In the genomic region with DNA sequence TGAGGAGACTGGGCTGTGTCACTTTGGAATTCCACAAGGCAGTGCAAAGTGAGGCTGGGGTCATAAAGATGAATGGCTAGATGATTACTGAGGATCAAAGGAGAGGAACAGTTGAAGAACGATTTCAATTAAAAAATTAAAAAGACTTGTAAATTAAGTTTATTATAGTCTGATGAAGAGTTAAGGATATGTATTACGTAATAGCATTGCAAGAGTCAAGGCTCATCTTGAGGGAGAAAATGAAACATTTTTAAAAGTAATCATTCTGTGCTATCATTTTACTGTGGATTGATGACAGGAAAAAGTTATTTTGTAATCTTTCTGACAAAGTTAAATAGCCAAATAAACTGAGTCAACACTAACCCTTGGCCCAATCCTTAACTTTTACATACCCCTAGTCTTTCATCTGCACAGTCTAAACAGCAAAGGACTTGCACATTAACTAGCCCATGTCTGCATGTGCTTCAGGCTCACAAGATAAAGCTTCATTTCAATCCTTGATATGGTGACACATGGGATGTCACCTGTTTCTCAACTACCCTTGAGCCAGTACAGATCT, we compare ENCODE assay signal across 21 cellular contexts.
"Had no signal": no experiment of that assay in that cellular context is flagged by ENCODE, and none has a peak within 500 bp of the region (broad histone marks: within the 10 kb centered on the region; RNA-seq: fewer than 3 reads in every experiment).

No MANE protein-coding gene starts in this region.

- H3K36me3 ChIP-seq: ovary had no signal

- H3K4me3 ChIP-seq: ovary, SK-N-MC had no signal

- H3K36me3 Mint-ChIP-seq: stimulated activated memory B cell treated with anti-CD40 and anti-IgM and Interleukin-4, amounts not matched to agents 10 μg/mL and 1 μg/mL and 100 μg/mL, for 72 hours; T-cell had no signal

- H3K27me3 Mint-ChIP-seq: activated CD8-positive, alpha-beta T cell treated with anti-CD3 and anti-CD28 coated beads for 36 hours; activated naive CD8-positive, alpha-beta T cell treated with anti-CD3 and anti-CD28 coated beads, Interleukin-2, amount 50 U/mL, for 24 hours; stimulated activated memory B cell treated with anti-CD40 and anti-IgM and Interleukin-4, amounts not matched to agents 10 μg/mL and 1 μg/mL and 100 μg/mL, for 72 hours; T-cell had no signal

- H3K27me3 ChIP-seq: foreskin keratinocyte, ovary had no signal

- H3K4me3 Mint-ChIP-seq: activated CD8-positive, alpha-beta T cell treated with anti-CD3 and anti-CD28 coated beads for 36 hours; activated naive CD8-positive, alpha-beta T cell treated with anti-CD3 and anti-CD28 coated beads, Interleukin-2, amount 50 U/mL, for 24 hours; neural crest cell; stimulated activated memory B cell treated with anti-CD40 and anti-IgM and Interleukin-4, amounts not matched to agents 10 μg/mL and 1 μg/mL and 100 μg/mL, for 72 hours; T-cell had no signal

- H3K27ac Mint-ChIP-seq: activated CD8-positive, alpha-beta T cell treated with anti-CD3 and anti-CD28 coated beads for 36 hours; activated naive CD8-positive, alpha-beta T cell treated with anti-CD3 and anti-CD28 coated beads, Interleukin-2, amount 50 U/mL, for 24 hours; stimulated activated memory B cell treated with anti-CD40 and anti-IgM and Interleukin-4, amounts not matched to agents 10 μg/mL and 1 μg/mL and 100 μg/mL, for 72 hours; T-cell had no signal

- H3K9me3 ChIP-seq: ovary had no signal

- H3K4me1 Mint-ChIP-seq: activated naive CD8-positive, alpha-beta T cell treated with anti-CD3 and anti-CD28 coated beads, Interleukin-2, amount 50 U/mL, for 24 hours; stimulated activated memory B cell treated with anti-CD40 and anti-IgM and Interleukin-4, amounts not matched to agents 10 μg/mL and 1 μg/mL and 100 μg/mL, for 72 hours; T-cell had no signal

- H3K4me1 ChIP-seq: foreskin keratinocyte had no signal

- DNase-seq: activated CD8-positive, alpha-beta memory T cell treated with anti-CD3 and anti-CD28 coated beads, Interleukin-2, amount 50 U/mL, for 4 hours; activated CD8-positive, alpha-beta T cell treated with anti-CD3 and anti-CD28 coated beads for 36 hours; activated naive CD4-positive, alpha-beta T cell; activated naive CD8-positive, alpha-beta T cell treated with anti-CD3 and anti-CD28 coated beads, Interleukin-2, amount 50 U/mL, for 24 hours; caudate nucleus; cortex of kidney; effector memory CD4-positive, alpha-beta T cell; foreskin keratinocyte; head of caudate nucleus; islet precursor cell; mesendoderm; ovary; T-cell; T1000; trophoblast cell had no signal

- H3K27ac ChIP-seq: epithelial cell of prostate, foreskin keratinocyte, ovary, SK-N-MC, VCaP had no signal

- ATAC-seq: activated CD8-positive, alpha-beta T cell treated with anti-CD3 and anti-CD28 coated beads for 36 hours; activated naive CD8-positive, alpha-beta T cell treated with anti-CD3 and anti-CD28 coated beads, Interleukin-2, amount 50 U/mL, for 24 hours; foreskin keratinocyte; left lobe of liver; stimulated activated memory B cell treated with anti-CD40 and anti-IgM and Interleukin-4, amounts not matched to agents 10 μg/mL and 1 μg/mL and 100 μg/mL, for 72 hours; T-cell had no signal
